In genomic region chr20:43962518-43962917, GRCh38 we compare ENCODE assay signal across 19 cellular contexts. TPM values are rescaled to one million over a fixed set of nuclear protein-coding genes. Genes with fewer than 3 reads are reported as not detected.
A peak's percentile ranks its signal among the peaks of the same experiment; 100 is the strongest.
DNase-seq lines count a peak whose midpoint lies in the region; ATAC-seq, FAIRE-seq and TF ChIP-seq lines count a peak whose summit lies in the region.
"Had no signal": no experiment of that assay in that cellular context is flagged by ENCODE, and none has a peak within 500 bp of the region (broad histone marks: within the 10 kb centered on the region; RNA-seq: fewer than 3 reads in every experiment).

No MANE protein-coding gene starts in this region.

- H3K9me2 ChIP-seq in GM23338 (ENCODE audit: insufficient read depth): no peaks in the 10 kb centered on the region

- in situ Hi-C loops in K562 (cut with MboI): no loop called here

- no peak for TF ChIP-seq CTCF in A673 (conservative IDR thresholded peaks at IDR 0.05; ENCODE audit: low read depth, low read length)
- no peak for TF ChIP-seq CTCF in GM23338 (conservative IDR thresholded peaks at IDR 0.05; ENCODE audit: low read depth in 2 of 2)
- TF ChIP-seq CTCF in K562 (IDR thresholded peaks at IDR 0.05 in 2 of 3, conservative IDR thresholded peaks at IDR 0.05 in 1 of 3; ENCODE audit: insufficient read depth in 2 of 3, low read depth in 1 of 3, low read length in 3 of 3): no peak

- WGBS in K562 (ENCODE audit: insufficient coverage, low coverage, missing lambda C conversion rate): 10% methylated on average over 4 of the region's 4 CpGs

- H3K79me2 ChIP-seq in GM23338 (replicated peaks; ENCODE audit: insufficient read depth): no peaks in the 10 kb centered on the region
- H3K79me2 ChIP-seq in K562 (ENCODE audit: control insufficient read depth, insufficient read depth, low read length): no peaks in the 10 kb centered on the region

- H3K36me3 Mint-ChIP-seq in GM23338 (ENCODE audit: low read depth): no peaks in the 10 kb centered on the region
- peaks cover 12 to 21% of the 10 kb centered on the region in 2 donors for H3K36me3 Mint-ChIP-seq in activated naive CD4-positive, alpha-beta T cell treated with anti-CD3 and anti-CD28 coated beads, Interleukin-2, amount 50 U/mL, for 72 hours
- H3K36me3 Mint-ChIP-seq: CD8-positive, alpha-beta T cell had no signal

- no peak for DNase-seq in A673 (ENCODE audit: low spot score)
- no peak for DNase-seq in GM23338 (ENCODE audit: low spot score)
- no peak for DNase-seq in K562 (ENCODE audit: extremely low read depth in 1 of 4, low spot score in 3 of 4)
- DNase-seq in NCI-H446 treated with DMSO at 0.1 percent for 48 hours (lab: John Stamatoyannopoulos, UW): no peak
- no peak for DNase-seq in activated naive CD4-positive, alpha-beta T cell treated with anti-CD3 and anti-CD28 coated beads, Interleukin-2, amount 50 U/mL, for 72 hours (ENCODE audit: low spot score in 2 of 2)
- DNase-seq: 8988T; Caco-2; CD4-positive, CD25-positive, alpha-beta regulatory T cell; CD8-positive, alpha-beta T cell; DMS153; DND-41; GM23248; H9 had no signal

- CTCF ChIA-PET in A673 (lab: Charles Lee) (no interaction called here), K562 (lab: Yijun Ruan, JAX; ENCODE audit: low intra/inter-chr PET ratio) (no interaction called here)

- H3K27me3 Mint-ChIP-seq in GM23338 (ENCODE audit: insufficient read depth, low read depth, poor library complexity): peaks cover 11% of the 10 kb centered on the region
- H3K27me3 Mint-ChIP-seq: CD4-positive, CD25-positive, alpha-beta regulatory T cell had no signal

- no peaks in the 10 kb centered on the region for H3F3A ChIP-seq in GM23338 (replicated peaks; ENCODE audit: low read depth)

- no peaks in the 10 kb centered on the region for H3K9me3 ChIP-seq in A673 (ENCODE audit: low read depth, low read length, poor library complexity, severe bottlenecking)
- H3K9me3 ChIP-seq in K562 (replicated peaks; ENCODE audit: control insufficient read depth, insufficient read depth, low read depth, low read length): no peaks in the 10 kb centered on the region
- H3K9me3 ChIP-seq: Caco-2 had no signal

- intact Hi-C loops in A673 (cut with micrococcal nuclease; ENCODE audit: unreplicated experiment) (no loop called here), K562 (cut with micrococcal nuclease) (no loop called here)

- H4K20me1 ChIP-seq in GM23338 (replicated peaks; ENCODE audit: insufficient read depth) (no peaks in the 10 kb centered on the region), K562 (replicated peaks; ENCODE audit: control insufficient read depth, insufficient read depth, low read length) (no peaks in the 10 kb centered on the region)

- no peak for ATAC-seq in GM23338
- peak; percentile 48; the same call in 1 of the 3 replicates for ATAC-seq in K562
- ATAC-seq in GM21515 (IDR thresholded peaks at IDR 0.05; ENCODE audit: unreplicated experiment): no peak
- no peak for ATAC-seq in activated naive CD4-positive, alpha-beta T cell treated with anti-CD3 and anti-CD28 coated beads, Interleukin-2, amount 50 U/mL, for 72 hours
- ATAC-seq: CD8-positive, alpha-beta T cell; HCT116 had no signal

- peaks cover 4% of the 10 kb centered on the region; the same call in 1 of the 3 replicates for H3K9me3 Mint-ChIP-seq in GM23338
- peaks cover 2 to 10% of the 10 kb centered on the region in 2 donors for H3K9me3 Mint-ChIP-seq in activated naive CD4-positive, alpha-beta T cell treated with anti-CD3 and anti-CD28 coated beads, Interleukin-2, amount 50 U/mL, for 72 hours

- H3K4me2 ChIP-seq in GM23338 (peak overlapping the region; percentile 49; the same call in 1 of the 2 replicates), K562 (ENCODE audit: insufficient read depth, low read length) (no peak overlapping the region)

- H3K4me3 ChIP-seq in A673 (ENCODE audit: low read depth, low read length, poor library complexity, severe bottlenecking) (no peak overlapping the region), GM23338 (no peak overlapping the region), K562 (no peak overlapping the region)
- H3K4me3 ChIP-seq: A549, GM23248 had no signal

- H2AFZ ChIP-seq in GM23338 (no peak overlapping the region; the same call in 1 of the 2 replicates), K562 (ENCODE audit: low read depth, low read length) (peak overlapping the region; percentile 47; the same call in 1 of the 2 replicates)
- H2AFZ ChIP-seq: GM23248 had no signal

- H3K36me3 ChIP-seq in A673 (ENCODE audit: insufficient read depth, low read length, poor library complexity, severe bottlenecking) (peaks cover under 1% of the 10 kb centered on the region), GM23338 (ENCODE audit: insufficient read depth) (no peaks in the 10 kb centered on the region), K562 (ENCODE audit: control insufficient read depth, insufficient read depth, low read length) (no peaks in the 10 kb centered on the region)

- BruUV-seq in A673 (replicated peaks; lab: Mats Ljungman, UMichigan) (no TSS peak), K562 (replicated peaks; lab: Mats Ljungman, UMichigan) (no TSS peak)

- H3K27ac Mint-ChIP-seq in GM23338: no peak overlapping the region
- no peak overlapping the region for H3K27ac Mint-ChIP-seq in activated naive CD4-positive, alpha-beta T cell treated with anti-CD3 and anti-CD28 coated beads, Interleukin-2, amount 50 U/mL, for 72 hours
- H3K27ac Mint-ChIP-seq: CD4-positive, CD25-positive, alpha-beta regulatory T cell; CD8-positive, alpha-beta T cell had no signal

- peak overlapping the region in 1 of 2 experiments; percentile 20; a peak in 1 of 4 replicates for H3K9ac ChIP-seq in K562 (ENCODE audit: insufficient read depth in 1 of 2, low read depth in 2 of 2, low read length in 2 of 2)
- H3K9ac ChIP-seq: GM23248 had no signal

- peaks cover 30% of the 10 kb centered on the region for H3K4me1 Mint-ChIP-seq in GM23338

- no peaks in the 10 kb centered on the region for H3K9me1 ChIP-seq in K562 (ENCODE audit: control insufficient read depth, insufficient read depth, low read length)

- H3K4me1 ChIP-seq in A673 (ENCODE audit: insufficient read depth, low read length, poor library complexity, severe bottlenecking) (peaks cover 44% of the 10 kb centered on the region), GM23338 (ENCODE audit: insufficient read depth) (peaks cover 18% of the 10 kb centered on the region), K562 (replicated peaks in 1 of 2; ENCODE audit: control insufficient read depth in 2 of 2, insufficient read depth in 2 of 2, low read length in 2 of 2) (peaks cover 0 to 7% of the 10 kb centered on the region in 2 experiments; a peak in 3 of 5 replicates)
- H3K4me1 ChIP-seq: Caco-2 had no signal

- peak overlapping the region; percentile 32 for H3K27ac ChIP-seq in A673 (ENCODE audit: low read depth, low read length, poor library complexity, severe bottlenecking)
- H3K27ac ChIP-seq in GM23338 (ENCODE audit: low read depth): no peak overlapping the region
- H3K27ac ChIP-seq in K562 (ENCODE audit: extremely low read depth, low read depth, low read length): no peak overlapping the region
- H3K27ac ChIP-seq: C4-2B, GM23248 had no signal

- FAIRE-seq in K562 (lab: Jason Lieb, UNC): no peak
- FAIRE-seq: A549, G401.6, GM12892 had no signal

- no peaks in the 10 kb centered on the region for H3K27me3 ChIP-seq in A673 (replicated peaks; ENCODE audit: insufficient read depth, low read depth, low read length, poor library complexity)
- H3K27me3 ChIP-seq in GM23338 (ENCODE audit: insufficient read depth): 0 out of 2 replicates have a peak, but pooled peaks cover 7% of the 10 kb centered on the region
- H3K27me3 ChIP-seq in K562 (ENCODE audit: control insufficient read depth in 2 of 2, insufficient read depth in 2 of 2, low read length in 2 of 2): peaks cover 3 to 47% of the 10 kb centered on the region in 2 experiments; a peak in 2 of 5 replicates

- POLR2A ChIA-PET in A673 (lab: Charles Lee; ENCODE audit: low non-redundant PET) (no interaction called here), K562 (lab: Yijun Ruan, JAX) (interaction anchor here (0.6 to 1.3 kb wide), 3 partner anchors 10 to 89 kb away, joined by 3 to 4 read pairs (median 3); no protein-coding TSS in a partner anchor)

- no peak for TF ChIP-seq POLR2A in K562 (conservative IDR thresholded peaks at IDR 0.05)

- no peak overlapping the region for H3K4me3 Mint-ChIP-seq in GM23338
- H3K4me3 Mint-ChIP-seq: CD4-positive, CD25-positive, alpha-beta regulatory T cell; CD8-positive, alpha-beta T cell; H9 had no signal

- no peak for TF ChIP-seq EP300 in K562 (IDR thresholded peaks at IDR 0.05; ENCODE audit: low read length)

- no peak for TF ChIP-seq RAD21 in K562 (CRISPR knock-in tag; conservative IDR thresholded peaks at IDR 0.05 in 1 of 2, IDR thresholded peaks at IDR 0.05 in 1 of 2)

TF ChIP-seq in GM23338, 12 proteins besides CTCF, POLR2A, EP300 and RAD21 (continues in another document):
- TF ChIP-seq JUNB (IDR thresholded peaks at IDR 0.05; ENCODE audit: unreplicated experiment): no peak
- no peak for TF ChIP-seq EZH2 (IDR thresholded peaks at IDR 0.05; ENCODE audit: low read depth, unreplicated experiment)

TF ChIP-seq in K562, 482 proteins besides CTCF, POLR2A, EP300 and RAD21 (continues in another document):
- TF ChIP-seq CREM (IDR thresholded peaks at IDR 0.05; ENCODE audit: low read depth) (peak; percentile 93), CREB1 (IDR thresholded peaks at IDR 0.05) (peak; percentile 51), CREB1 (CRISPR knock-in tag; IDR thresholded peaks at IDR 0.05) (peak; percentile 27; the same call in 1 of the 2 replicates)

RNA-seq across cellular contexts. Expression of gene TOX2, which starts 47.9 kb away (rescaled TPM):
- total RNA-seq in A673 (2021): 107 and 117 TPM in 2 replicates
- total RNA-seq in GM23338 (2014; rRNA removed; shearing (Covaris generic)): 0.54 and 1.5 TPM in 2 replicates
- 1.3 and 1.4 TPM in 2 replicates for polyA plus RNA-seq in GM23338 (2016; fragmentation: Nextera tagmentation; extraction: Ambion mirVana)
- total RNA-seq in K562 (2011; cell fraction: chromatin; rRNA removed; ENCODE audit: low replicate concordance): not detected in 2 replicates
- not detected in 2 replicates for total RNA-seq in K562 (2011; cell fraction: nucleolus; rRNA removed)
- not detected in 2 replicates for total RNA-seq in K562 (2011; cell fraction: nucleoplasm; rRNA removed)
- total RNA-seq in K562 (2014; rRNA removed): not detected in 2 replicates
- not detected in 2 replicates for total RNA-seq in K562 (2014; rRNA removed; fragmentation: Illumina TruSeq; extraction: Trizol)
- not detected in 2 replicates for total RNA-seq in K562 (2015; rRNA removed; fragmentation: Illumina TruSeq; extraction: Trizol)
- not detected in 2 replicates for total RNA-seq in K562 (2021)
- not detected in 2 replicates for polyA plus RNA-seq in K562 (2011; rRNA removed)
- polyA plus RNA-seq in K562 (2011; cell fraction: cytosol; rRNA removed): not detected in 2 replicates
- polyA plus RNA-seq in K562 (2011; cell fraction: nucleus; rRNA removed): not detected in 2 replicates
- 0.05 and 0.18 TPM in 2 replicates for polyA plus RNA-seq in K562 (2012)
- not detected in 2 replicates for polyA plus RNA-seq in K562 (2014; fragmentation: Illumina TruSeq; extraction: Trizol)
- not detected for polyA plus RNA-seq in K562 (2014; fragmentation: Nextera tagmentation; extraction: Ambion mirVana)
- polyA plus RNA-seq in K562 (2014; rRNA removed): not detected in 2 replicates
- polyA minus RNA-seq in K562 (2011; rRNA and poly(A)+ RNA removed): not detected in 2 replicates
- polyA minus RNA-seq in K562 (2011; cell fraction: cytosol; rRNA and poly(A)+ RNA removed): not detected in 2 replicates
- polyA minus RNA-seq in K562 (2011; cell fraction: nucleus; rRNA and poly(A)+ RNA removed): not detected in 2 replicates
- 1 to 10 TPM; 1.5 to 3.6 TPM for total RNA-seq in activated naive CD4-positive, alpha-beta T cell treated with anti-CD3 and anti-CD28 coated beads, Interleukin-2, amount 50 U/mL, for 72 hours
- total RNA-seq: Caco-2 had no signal

Comparison
In these comparisons a context has a peak if more than half of its experiments do, and no peak if none do; other contexts are left out.
1. RNA of gene TOX2, which starts 47.9 kb away (total RNA-seq): 107 to 117 TPM in A673; 1.5 to 3.6 TPM in activated naive CD4-positive, alpha-beta T cell treated with anti-CD3 and anti-CD28 coated beads, Interleukin-2, amount 50 U/mL, for 72 hours, 0.54 to 1.5 TPM in GM23338 and not detected in K562; every median in the first group is over 10 times any median in the second.